Comparison of ENCODE assay signal across 8 cellular contexts in the genomic region with DNA sequence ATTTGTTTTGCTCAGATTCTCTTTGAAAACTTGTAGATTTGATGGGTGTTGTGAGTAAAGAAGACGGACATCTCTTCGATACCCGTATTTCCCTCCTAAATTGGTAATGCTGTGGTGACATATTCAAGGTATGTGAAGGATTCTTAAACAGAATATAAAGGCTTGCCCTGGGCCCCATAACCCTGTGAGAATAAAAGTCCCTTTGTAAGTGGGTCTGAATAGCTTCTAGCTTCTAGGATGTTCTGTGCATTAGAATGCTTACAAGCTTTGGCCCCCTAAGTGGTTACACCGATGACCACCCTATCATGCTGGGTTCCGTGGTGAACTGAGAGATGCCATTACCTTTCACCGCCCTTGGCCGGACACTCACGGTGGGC. TPM values are rescaled to one million over a fixed set of nuclear protein-coding genes. Genes with fewer than 3 reads are reported as not detected.
DNase-seq lines count a peak whose midpoint lies in the region; ATAC-seq, FAIRE-seq and TF ChIP-seq lines count a peak whose summit lies in the region.

No MANE protein-coding gene starts in this region.

- no peak for FAIRE-seq in GM12878 (lab: Jason Lieb, UNC)

- peak overlapping the region; percentile 100 for H3K4me3 Mint-ChIP-seq in memory B cell

- H3K4me1 Mint-ChIP-seq in memory B cell: peaks cover 15% of the 10 kb centered on the region

- peak overlapping the region; percentile 87 for H2AFZ ChIP-seq in ACC112 (ENCODE audit: low read length, unreplicated experiment)
- peak overlapping the region; percentile 98 for H2AFZ ChIP-seq in GM12878 (ENCODE audit: control insufficient read depth, low read depth, low read length)

- no peaks in the 10 kb centered on the region for H3K36me3 ChIP-seq in ACC112 (ENCODE audit: insufficient read depth, low read length)
- H3K36me3 ChIP-seq in GM12878 (ENCODE audit: control insufficient read depth in 2 of 2, insufficient read depth in 2 of 2, low read length in 1 of 2): no peaks in the 10 kb centered on the region
- no peaks in the 10 kb centered on the region for H3K36me3 ChIP-seq in vagina

- peak overlapping the region; percentile 84 for H3K4me3 ChIP-seq in ACC112 (ENCODE audit: low read depth, low read length)
- peak overlapping the region; percentile 99 for H3K4me3 ChIP-seq in GM12878
- H3K4me3 ChIP-seq in vagina: peak overlapping the region; percentile 79 to 87

- BruUV-seq in GM12878 (replicated peaks; lab: Mats Ljungman, UMichigan): no TSS peak

- intact Hi-C loops in GM12878 (cut with micrococcal nuclease; ENCODE audit: unreplicated experiment): no loop called here
- intact Hi-C loops in vagina (cut with DNase I): loop anchor here (10.0 kb wide), 2 partner anchors 67 to 103 kb away; a partner anchor contains a TSS

- H3K9me3 ChIP-seq in GM12878 (replicated peaks; ENCODE audit: control insufficient read depth, insufficient read depth, low read length): no peaks in the 10 kb centered on the region
- H3K9me3 ChIP-seq in vagina: no peaks in the 10 kb centered on the region

- CTCF ChIA-PET in GM12878 (lab: Yijun Ruan, JAX): interaction anchor here (0.9 to 2.4 kb wide), 12 partner anchors 23 to 249 kb away, joined by 3 to 11 read pairs (median 4); a partner anchor contains a TSS

- H3K79me2 ChIP-seq in ACC112 (ENCODE audit: control insufficient read depth, insufficient read depth, low read length, unreplicated experiment) (peaks cover 38% of the 10 kb centered on the region), GM12878 (ENCODE audit: control insufficient read depth, insufficient read depth, low read length) (peaks cover 7% of the 10 kb centered on the region)

- in situ Hi-C loops in GM12878 (cut with MboI): no loop called here

- POLR2A ChIA-PET in GM12878 (lab: Charles Lee): interaction anchor here (0.9 to 2.0 kb wide), 11 partner anchors 24 to 109 kb away, joined by 3 to 10 read pairs (median 4); a partner anchor contains a TSS

- WGBS in GM12878 (ENCODE audit: insufficient coverage, insufficient replicate concordance, low lambda C conversion rate, missing lambda C conversion rate): 3% methylated on average over 8 of the region's 8 CpGs

- no peak for TF ChIP-seq POLR2A in GM12878 (IDR thresholded peaks at IDR 0.05; ENCODE audit: low read depth, low read length)
- TF ChIP-seq POLR2A in vagina (IDR thresholded peaks at IDR 0.05): no peak

- peak overlapping the region; percentile 90 for H3K27ac Mint-ChIP-seq in memory B cell

- peak overlapping the region; percentile 66 for H3K9ac ChIP-seq in GM12878 (ENCODE audit: control insufficient read depth, insufficient read depth, low read length)

- TF ChIP-seq CTCF in GM12878 (IDR thresholded peaks at IDR 0.05 in 2 of 3, conservative IDR thresholded peaks at IDR 0.05 in 1 of 3; ENCODE audit: control insufficient read depth in 2 of 3, extremely low read depth in 1 of 3, insufficient read depth in 1 of 3, low read depth in 3 of 3, low read length in 3 of 3) (no peak), vagina (IDR thresholded peaks at IDR 0.05) (no peak)

- peaks cover 5% of the 10 kb centered on the region for H3K36me3 Mint-ChIP-seq in memory B cell

- ATAC-seq in HG03064 (IDR thresholded peaks at IDR 0.05; ENCODE audit: low read depth, unreplicated experiment) (peak; percentile 20), GM12878 (no peak), memory B cell (ENCODE audit: low read depth) (no peak), HG02759 (IDR thresholded peaks at IDR 0.05; ENCODE audit: unreplicated experiment) (no peak), GM21515 (IDR thresholded peaks at IDR 0.05; ENCODE audit: unreplicated experiment) (no peak), HG02588 (IDR thresholded peaks at IDR 0.05; ENCODE audit: unreplicated experiment) (no peak)

- peak overlapping the region; percentile 97 for H3K4me2 ChIP-seq in GM12878 (ENCODE audit: control insufficient read depth, insufficient read depth)

- H3K27me3 ChIP-seq in ACC112 (ENCODE audit: insufficient read depth, low read length) (no peaks in the 10 kb centered on the region), GM12878 (replicated peaks in 1 of 2; ENCODE audit: control insufficient read depth in 2 of 2, insufficient read depth in 2 of 2, low read length in 1 of 2) (no peaks in the 10 kb centered on the region), vagina (no peaks in the 10 kb centered on the region)

- H3K27me3 Mint-ChIP-seq in memory B cell: no peaks in the 10 kb centered on the region

- no peaks in the 10 kb centered on the region for H3K9me3 Mint-ChIP-seq in memory B cell

- H3K4me1 ChIP-seq in ACC112 (ENCODE audit: control insufficient read depth, insufficient read depth, low read length, unreplicated experiment): no peaks in the 10 kb centered on the region
- H3K4me1 ChIP-seq in GM12878 (ENCODE audit: control insufficient read depth, insufficient read depth, low read length): no peaks in the 10 kb centered on the region
- peaks cover 17% of the 10 kb centered on the region for H3K4me1 ChIP-seq in vagina

- DNase-seq in GM12878 (ENCODE audit: low read depth, low spot score) (no peak), memory B cell (ENCODE audit: low spot score in 2 of 2) (no peak), vagina (ENCODE audit: extremely low spot score in 2 of 2) (no peak)

- no peak for TF ChIP-seq EP300 in GM12878 (IDR thresholded peaks at IDR 0.05; ENCODE audit: borderline replicate concordance in 1 of 2, control insufficient read depth in 1 of 2, low read depth in 2 of 2, low read length in 2 of 2)

- no peaks in the 10 kb centered on the region for H4K20me1 ChIP-seq in GM12878 (ENCODE audit: control insufficient read depth, insufficient read depth)

- RAD21 ChIA-PET in GM12878 (lab: Charles Lee; ENCODE audit: unreplicated experiment): interaction anchor here (0.9 to 2.0 kb wide), 17 partner anchors 16 to 250 kb away, joined by 3 to 13 read pairs (median 5); a partner anchor contains a TSS

- TF ChIP-seq RAD21 in GM12878 (IDR thresholded peaks at IDR 0.05; ENCODE audit: insufficient read depth, low read depth, low read length): no peak

- H3K27ac ChIP-seq in ACC112 (ENCODE audit: low read depth, low read length): no peak overlapping the region
- peak overlapping the region; percentile 34; the same call in 1 of the 2 replicates for H3K27ac ChIP-seq in GM12878 (ENCODE audit: control insufficient read depth, insufficient read depth)
- peak overlapping the region; percentile 84 for H3K27ac ChIP-seq in vagina

- SMC1A ChIA-PET in GM12878 (lab: Charles Lee; ENCODE audit: uncharacterized antibody, unreplicated experiment): interaction anchor here (0.7 to 2.0 kb wide), 18 partner anchors 23 to 213 kb away, joined by 3 to 10 read pairs (median 4); a partner anchor contains a TSS

TF ChIP-seq in GM12878, 131 proteins besides CTCF, POLR2A, EP300 and RAD21 (continues in another document):
- TF ChIP-seq KAT2A (conservative IDR thresholded peaks at IDR 0.05; ENCODE audit: control insufficient read depth, low read depth, low read length) (no peak), YBX1 (IDR thresholded peaks at IDR 0.05) (no peak), HDGF (IDR thresholded peaks at IDR 0.05) (no peak), SMC3 (IDR thresholded peaks at IDR 0.05; ENCODE audit: borderline replicate concordance, low read length) (no peak), SRF (IDR thresholded peaks at IDR 0.05; ENCODE audit: low read depth in 2 of 2, low read length in 2 of 2) (no peak), NR2C1 (IDR thresholded peaks at IDR 0.05) (no peak)
- TF ChIP-seq, protein P1, sequence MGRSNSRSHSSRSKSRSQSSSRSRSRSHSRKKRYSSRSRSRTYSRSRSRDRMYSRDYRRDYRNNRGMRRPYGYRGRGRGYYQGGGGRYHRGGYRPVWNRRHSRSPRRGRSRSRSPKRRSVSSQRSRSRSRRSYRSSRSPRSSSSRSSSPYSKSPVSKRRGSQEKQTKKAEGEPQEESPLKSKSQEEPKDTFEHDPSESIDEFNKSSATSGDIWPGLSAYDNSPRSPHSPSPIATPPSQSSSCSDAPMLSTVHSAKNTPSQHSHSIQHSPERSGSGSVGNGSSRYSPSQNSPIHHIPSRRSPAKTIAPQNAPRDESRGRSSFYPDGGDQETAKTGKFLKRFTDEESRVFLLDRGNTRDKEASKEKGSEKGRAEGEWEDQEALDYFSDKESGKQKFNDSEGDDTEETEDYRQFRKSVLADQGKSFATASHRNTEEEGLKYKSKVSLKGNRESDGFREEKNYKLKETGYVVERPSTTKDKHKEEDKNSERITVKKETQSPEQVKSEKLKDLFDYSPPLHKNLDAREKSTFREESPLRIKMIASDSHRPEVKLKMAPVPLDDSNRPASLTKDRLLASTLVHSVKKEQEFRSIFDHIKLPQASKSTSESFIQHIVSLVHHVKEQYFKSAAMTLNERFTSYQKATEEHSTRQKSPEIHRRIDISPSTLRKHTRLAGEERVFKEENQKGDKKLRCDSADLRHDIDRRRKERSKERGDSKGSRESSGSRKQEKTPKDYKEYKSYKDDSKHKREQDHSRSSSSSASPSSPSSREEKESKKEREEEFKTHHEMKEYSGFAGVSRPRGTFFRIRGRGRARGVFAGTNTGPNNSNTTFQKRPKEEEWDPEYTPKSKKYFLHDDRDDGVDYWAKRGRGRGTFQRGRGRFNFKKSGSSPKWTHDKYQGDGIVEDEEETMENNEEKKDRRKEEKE (IDR thresholded peaks at IDR 0.05): no peak

RNA-seq across cellular contexts. Expression of a gene that starts 0.6 kb away (rescaled TPM):
- total RNA-seq in GM12878 (2013; cell fraction: nucleolus; rRNA removed): 13.9 and 14.8 TPM in 2 replicates
- total RNA-seq in GM12878 (2014; rRNA removed): 4.7 and 6.1 TPM in 2 replicates
- total RNA-seq in GM12878 (2014; rRNA removed; fragmentation: Illumina TruSeq; extraction: Trizol): 7.6 and 8.2 TPM in 2 replicates
- total RNA-seq in GM12878 (2021): 10.8 and 11.4 TPM in 2 replicates
- polyA plus RNA-seq in GM12878 (2011; ENCODE audit: low read depth): 3.2 TPM
- 7.2 and 12.6 TPM in 2 replicates for polyA plus RNA-seq in GM12878 (2011; rRNA removed)
- polyA plus RNA-seq in GM12878 (2011; cell fraction: cytosol; rRNA removed): 3.1 and 3.9 TPM in 2 replicates
- polyA plus RNA-seq in GM12878 (2011; cell fraction: nucleus; rRNA removed): 3.5 and 4.3 TPM in 2 replicates
- 5.8 and 5.9 TPM in 2 replicates for polyA plus RNA-seq in GM12878 (2012)
- polyA plus RNA-seq in GM12878 (2014; fragmentation: Illumina TruSeq; extraction: Trizol): 9.7 and 11.6 TPM in 2 replicates
- polyA plus RNA-seq in GM12878 (2014; fragmentation: Nextera tagmentation; extraction: Ambion mirVana): 1 to 10 TPM; 1.9 TPM
- polyA plus RNA-seq in GM12878 (2014; rRNA removed): 4.9 and 5.9 TPM in 2 replicates
- polyA plus RNA-seq in GM12878 (2016; fragmentation: Nextera tagmentation; extraction: Ambion mirVana): 1 to 10 TPM; 5.4 to 6.2 TPM
- polyA minus RNA-seq in GM12878 (2011; rRNA and poly(A)+ RNA removed): 8.9 and 18.9 TPM in 2 replicates
- polyA minus RNA-seq in GM12878 (2011; cell fraction: cytosol; rRNA and poly(A)+ RNA removed): 9.3 and 9.8 TPM in 2 replicates
- 4.7 and 8.0 TPM in 2 replicates for polyA minus RNA-seq in GM12878 (2011; cell fraction: nucleus; rRNA and poly(A)+ RNA removed)
- total RNA-seq in vagina: 13.0 TPM
